14 cellular contexts compared by ENCODE assay signal in the genomic region with DNA sequence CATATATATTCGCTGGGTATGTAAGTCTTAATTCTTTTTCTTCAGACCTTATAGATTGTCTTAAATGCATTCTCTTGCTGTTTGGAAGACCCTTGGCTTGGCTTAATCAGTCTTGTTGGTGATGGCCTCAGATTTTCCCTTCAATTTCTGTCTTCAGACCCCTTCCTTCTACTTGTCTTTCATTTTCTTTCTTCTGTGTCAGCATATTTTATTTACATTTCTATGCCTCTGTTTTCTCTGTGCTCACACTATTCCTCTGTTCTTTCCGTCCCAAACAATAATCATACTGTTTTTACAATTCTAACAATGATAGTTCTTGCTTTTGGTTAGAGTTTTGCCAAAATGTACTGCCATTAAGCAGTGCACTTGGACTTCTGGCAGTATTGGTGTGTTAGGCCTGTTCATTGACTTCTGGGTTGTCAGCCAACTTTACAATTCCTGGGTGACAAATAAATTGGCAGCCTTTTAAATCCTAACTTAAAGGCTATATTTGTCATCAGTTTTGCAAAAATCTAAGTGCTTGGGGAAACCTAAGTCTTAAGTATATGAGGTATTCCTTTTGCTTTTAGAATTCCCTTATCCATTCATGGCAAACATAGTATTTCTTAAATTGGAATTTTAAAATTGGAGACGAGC. TPM values are rescaled to one million over a fixed set of nuclear protein-coding genes. Genes with fewer than 3 reads are reported as not detected.
DNase-seq lines count a peak whose midpoint lies in the region; ATAC-seq and TF ChIP-seq lines count a peak whose summit lies in the region.
"Had no signal": no experiment of that assay in that cellular context is flagged by ENCODE, and none has a peak within 500 bp of the region (broad histone marks: within the 10 kb centered on the region; RNA-seq: fewer than 3 reads in every experiment).

No MANE protein-coding gene starts in this region.

- H3K4me3 ChIP-seq in SJCRH30 (no peak overlapping the region), psoas muscle (peak overlapping the region; percentile 35)
- H3K4me3 ChIP-seq: testis had no signal

- H3K9me3 ChIP-seq in SJCRH30 (replicated peaks): no peaks in the 10 kb centered on the region; the same call in 1 of the 2 replicates
- H3K9me3 ChIP-seq in psoas muscle: no peaks in the 10 kb centered on the region
- H3K9me3 ChIP-seq: testis had no signal

- H3K27ac ChIP-seq in SJCRH30 (peak overlapping the region; percentile 72), psoas muscle (peak overlapping the region; percentile 63)
- H3K27ac ChIP-seq: testis had no signal

- 51 to 56% (median 55%) methylated on average over 3 of the region's 3 CpGs for WGBS in psoas muscle, 3 donors

- peak in 1 of 4 donors; percentile 30 for ATAC-seq in psoas muscle
- ATAC-seq in HG03432 (IDR thresholded peaks at IDR 0.05; ENCODE audit: unreplicated experiment): no peak
- ATAC-seq in HG03442 (IDR thresholded peaks at IDR 0.05; ENCODE audit: unreplicated experiment): no peak

- TF ChIP-seq CTCF in psoas muscle (IDR thresholded peaks at IDR 0.05): no peak

- DNase-seq in Daoy (ENCODE audit: low read depth): peak; percentile 19
- DNase-seq in SJCRH30: no peak
- DNase-seq in fibroblast of gingiva (ENCODE audit: low read depth): peak; percentile 29
- no peak for DNase-seq in psoas muscle
- no peak for DNase-seq in NAMALWA (ENCODE audit: low spot score)
- DNase-seq in epidermal melanocyte (ENCODE audit: insufficient read length, low spot score): no peak
- DNase-seq: activated CD4-positive, alpha-beta T cell treated with anti-CD3 and anti-CD28 coated beads for 48 hours; AML-193; NCI-H1417; NCI-H748 treated with DMSO at 0.1 percent for 48 hours; posterior cingulate gyrus; testis had no signal

- H3K4me1 ChIP-seq in SJCRH30: peaks cover 23% of the 10 kb centered on the region
- H3K4me1 ChIP-seq in psoas muscle: peaks cover 20% of the 10 kb centered on the region
- H3K4me1 ChIP-seq: testis had no signal

- H3K36me3 ChIP-seq in SJCRH30 (no peaks in the 10 kb centered on the region; the same call in 1 of the 2 replicates), psoas muscle (ENCODE audit: insufficient read depth in 1 of 2, low read depth in 1 of 2) (no peaks in the 10 kb centered on the region)

- intact Hi-C loops in psoas muscle (cut with DNase I): loop anchor here in 1 of 2 donors (10.0 kb wide), 1 partner anchor 105 kb away; a partner anchor contains a TSS

- H3K27me3 ChIP-seq in SJCRH30 (no peaks in the 10 kb centered on the region), psoas muscle (ENCODE audit: insufficient read depth in 3 of 3, low read length in 2 of 3) (no peaks in the 10 kb centered on the region)
- H3K27me3 ChIP-seq: testis had no signal

RNA-seq across cellular contexts. Expression of a gene that starts 8.0 kb away (rescaled TPM):
- 26.3 and 27.3 TPM in 2 replicates for total RNA-seq in Daoy (2014; rRNA removed; shearing (Covaris generic))
- total RNA-seq in SJCRH30 (2014; rRNA removed; shearing (Covaris generic)): 27.3 and 27.6 TPM in 2 replicates
- 10 to 100 TPM in 3 of 4 donors, 1 to 10 TPM in 1; 8.5 to 13.1 (median 12.8) TPM for total RNA-seq in psoas muscle
- polyA plus RNA-seq in psoas muscle: 10 to 100 TPM in 1 of 3 donors, 1 to 10 TPM in 2; 5.2 to 10.0 (median 5.8) TPM

Comparison
In these comparisons a context has a peak if more than half of its experiments do, and no peak if none do; other contexts are left out.
1. DNase-seq: peak in Daoy (single experiment) and fibroblast of gingiva (single experiment); none in SJCRH30 (0 of 2), psoas muscle (0 of 2), NAMALWA (single experiment) and epidermal melanocyte (single experiment).